8 cellular contexts compared by ENCODE assay signal in the genomic region with DNA sequence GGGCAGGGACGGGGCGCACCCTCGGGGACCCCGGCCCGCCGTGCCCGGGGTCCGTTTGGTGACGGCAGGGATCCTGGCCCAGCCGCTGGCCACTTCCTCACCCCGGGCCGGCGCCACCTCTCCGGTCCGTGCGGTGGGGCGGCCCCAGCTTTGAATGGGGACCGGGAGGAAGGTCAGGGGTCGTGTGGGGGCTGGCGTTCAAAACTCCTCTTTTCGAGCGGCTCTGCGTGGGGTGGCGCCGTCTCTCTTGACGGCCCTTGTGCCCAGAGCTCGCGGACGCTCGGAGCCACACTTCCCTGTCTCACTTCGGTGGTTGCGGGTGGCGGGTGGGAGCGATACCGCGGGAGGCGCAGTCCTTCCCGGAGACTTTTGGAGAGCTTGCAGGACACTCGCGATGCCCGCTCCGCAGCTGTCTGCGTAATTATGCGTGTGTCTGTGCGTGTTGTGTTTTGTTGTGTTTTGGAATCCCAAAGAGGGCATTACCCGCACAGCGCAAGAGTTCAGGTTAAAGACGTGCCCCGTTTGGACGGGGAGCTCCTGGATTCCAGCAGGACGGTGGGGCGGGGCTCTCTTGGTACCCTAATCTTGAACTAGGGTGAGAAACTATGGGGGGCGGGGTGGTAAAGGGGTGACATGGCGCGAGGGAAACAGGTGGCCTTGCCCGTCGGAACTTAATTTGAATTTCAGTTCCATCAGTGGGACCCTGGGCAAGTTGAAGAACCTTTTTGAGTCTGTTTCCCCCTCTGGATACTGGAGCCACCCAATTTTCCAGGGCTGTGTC. TPM values are rescaled to one million over a fixed set of nuclear protein-coding genes. Genes with fewer than 3 reads are reported as not detected.
DNase-seq lines count a peak whose midpoint lies in the region; ATAC-seq and TF ChIP-seq lines count a peak whose summit lies in the region.

No MANE protein-coding gene starts in this region.

- H3K36me3 ChIP-seq in SJCRH30 (no peaks in the 10 kb centered on the region), esophagus (ENCODE audit: control insufficient read depth in 2 of 2, insufficient read depth in 2 of 2, low read length in 1 of 2) (no peaks in the 10 kb centered on the region)

- H3K4me1 ChIP-seq in SJCRH30, result no peaks in the 10 kb centered on the region
- H3K4me1 ChIP-seq in esophagus (ENCODE audit: control insufficient read depth in 2 of 2, insufficient read depth in 2 of 2, low read length in 1 of 2), result no peaks in the 10 kb centered on the region

- no peak overlapping the region for H3K27ac ChIP-seq in SJCRH30
- no peak overlapping the region for H3K27ac ChIP-seq in esophagus (ENCODE audit: low read depth in 2 of 2, low read length in 1 of 2)

- no peaks in the 10 kb centered on the region for H3K27me3 ChIP-seq in SJCRH30
- H3K27me3 ChIP-seq in esophagus (ENCODE audit: control insufficient read depth in 1 of 2, insufficient read depth in 2 of 2, low read length in 2 of 2), result no peaks in the 10 kb centered on the region

- no peak for TF ChIP-seq POLR2A in GM18505 (IDR thresholded peaks at IDR 0.05; ENCODE audit: borderline replicate concordance, extremely low read depth, insufficient read depth, insufficient read length)

- H3K9me3 ChIP-seq in SJCRH30 (replicated peaks) (no peaks in the 10 kb centered on the region), esophagus (ENCODE audit: control insufficient read depth in 2 of 2, insufficient read depth in 1 of 2, low read depth in 1 of 2, low read length in 1 of 2) (no peaks in the 10 kb centered on the region)

- 4% methylated on average over 48 to 57 of the region's 57 CpGs for WGBS in esophagus, 2 donors

- no peak for TF ChIP-seq CTCF in neural crest cell (conservative IDR thresholded peaks at IDR 0.05)

- H3K4me3 Mint-ChIP-seq in neural crest cell, result peak overlapping the region; percentile 83

- H3K9me3 Mint-ChIP-seq in neural crest cell, result no peaks in the 10 kb centered on the region

- peak; percentile 8 for ATAC-seq in GM18505 (IDR thresholded peaks at IDR 0.05; ENCODE audit: unreplicated experiment)
- peak; percentile 22 for ATAC-seq in HG02678 (IDR thresholded peaks at IDR 0.05; ENCODE audit: unreplicated experiment)

- no peaks in the 10 kb centered on the region for H3K36me3 Mint-ChIP-seq in neural crest cell (ENCODE audit: low read depth)

- peaks cover 12% of the 10 kb centered on the region for H3K4me1 Mint-ChIP-seq in neural crest cell

- H3K4me3 ChIP-seq in SJCRH30 (peak overlapping the region; percentile 52), esophagus (ENCODE audit: low read depth in 1 of 2, low read length in 2 of 2) (peak overlapping the region; percentile 66 to 76)

- H3K27me3 Mint-ChIP-seq in neural crest cell (ENCODE audit: low read depth), result peaks cover 75% of the 10 kb centered on the region

- H3K27ac Mint-ChIP-seq in neural crest cell (ENCODE audit: unreplicated experiment), result no peak overlapping the region

- DNase-seq in SJCRH30 (no peak), neural crest cell (ENCODE audit: low read depth, low spot score) (peak; percentile 13), NCI-H526 treated with DMSO at 0.1 percent for 48 hours (lab: John Stamatoyannopoulos, UW) (no peak), NCI-H2227 (lab: John Stamatoyannopoulos, UW; ENCODE audit: unreplicated experiment) (no peak)
- no peak for DNase-seq in activated effector memory CD4-positive, alpha-beta T cell treated with Interleukin-2 at 50 U/mL for 16 hours

RNA-seq across cellular contexts. Expression of gene PLCG2, which starts 0.6 kb away (rescaled TPM):
- 0.45 and 0.68 TPM in 2 replicates for total RNA-seq in SJCRH30 (2014; rRNA removed; shearing (Covaris generic))
- polyA plus RNA-seq in esophagus, result 1 to 10 TPM; 2.3 to 4.4 TPM
- 0.93 and 1.7 TPM in 2 replicates for total RNA-seq in neural crest cell
